ENCODE assay signal across 8 cellular contexts in the genomic region with DNA sequence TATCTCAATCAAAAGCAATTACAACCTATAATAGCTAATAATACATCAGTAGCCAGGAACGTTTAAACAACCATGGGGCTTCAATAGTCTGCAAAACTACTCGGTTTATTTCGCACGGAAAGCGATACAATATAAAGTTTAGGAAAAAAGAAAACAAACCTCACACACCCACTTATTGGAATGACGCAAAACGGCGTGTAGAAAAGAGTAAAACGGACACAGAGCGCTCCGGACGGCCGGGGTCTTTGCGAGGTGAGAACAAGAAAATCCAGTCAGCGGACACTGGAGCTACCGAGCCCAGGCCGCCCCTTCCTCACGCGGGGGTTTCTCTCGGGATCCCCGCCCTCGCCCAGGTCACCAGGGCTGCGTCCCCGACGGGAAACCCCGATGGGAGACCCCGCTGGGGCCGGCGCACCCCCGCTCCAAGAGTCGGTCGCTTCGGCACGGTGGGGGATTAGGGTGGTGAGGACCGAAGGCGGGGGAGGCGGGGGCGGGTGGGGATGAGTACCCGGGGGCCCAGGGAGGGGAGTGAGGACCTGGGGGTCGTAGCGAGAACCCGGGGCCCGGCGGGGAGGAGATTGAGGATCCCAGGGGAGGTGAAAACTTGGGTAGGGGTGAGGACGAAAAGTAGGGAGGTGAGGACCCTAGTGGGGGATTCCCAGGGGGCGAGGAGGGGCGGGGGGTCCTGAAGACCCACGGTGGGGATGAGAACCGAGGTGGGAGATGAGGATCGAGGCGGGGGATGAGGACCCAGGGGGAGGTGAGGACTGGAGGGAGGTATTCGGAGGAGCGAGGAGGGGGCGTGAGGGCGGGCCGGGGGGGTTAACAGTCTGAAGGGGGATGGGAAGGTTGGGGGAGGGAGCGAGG. TPM values are rescaled to one million over a fixed set of nuclear protein-coding genes. Genes with fewer than 3 reads are reported as not detected.
A peak's percentile ranks its signal among the peaks of the same experiment; 100 is the strongest.
DNase-seq lines count a peak whose midpoint lies in the region; ATAC-seq and TF ChIP-seq lines count a peak whose summit lies in the region.

No MANE protein-coding gene starts in this region.

- H3K27ac Mint-ChIP-seq in activated T-cell treated with anti-CD3 and anti-CD28 coated beads, Interleukin-2, amount 50 U/mL, for 24 hours = peak overlapping the region; percentile 94

- peaks cover 40% of the 10 kb centered on the region for H3K4me1 Mint-ChIP-seq in activated T-cell treated with anti-CD3 and anti-CD28 coated beads, Interleukin-2, amount 50 U/mL, for 24 hours (ENCODE audit: low read depth)

- in situ Hi-C loops in astrocyte of the spinal cord (cut with HindIII; ENCODE audit: low sequenced_read_pairs) = no loop called here

- H3K36me3 ChIP-seq in right lobe of liver = peaks cover 0 to 5% (median 0%) of the 10 kb centered on the region in 4 donors
- peaks cover 0 to 18% (median 5%) of the 10 kb centered on the region in 4 donors for H3K36me3 ChIP-seq in upper lobe of left lung

- TF ChIP-seq CTCF in astrocyte of the spinal cord (IDR thresholded peaks at IDR 0.05; ENCODE audit: low read depth, low read length) = no peak
- no peak for TF ChIP-seq CTCF in right lobe of liver (IDR thresholded peaks at IDR 0.05)
- TF ChIP-seq CTCF in upper lobe of left lung (IDR thresholded peaks at IDR 0.05) = no peak

- DNase-seq in activated T-cell treated with anti-CD3 and anti-CD28 coated beads, Interleukin-2, amount 50 U/mL, for 24 hours = peak; percentile 40
- DNase-seq in activated T-cell treated with anti-CD3 and anti-CD28 coated beads for 4 hours (no peak), astrocyte of the spinal cord (ENCODE audit: low read depth, low spot score) (no peak), right lobe of liver (peak in 1 of 3 donors; percentile 59), upper lobe of left lung (peak in 1 of 2 donors; percentile 83), mucosa of gallbladder (ENCODE audit: low spot score) (no peak), cerebellar cortex (ENCODE audit: low spot score) (no peak), GM19240 (ENCODE audit: insufficient read length, low spot score) (no peak)

- H3K27me3 Mint-ChIP-seq in activated T-cell treated with anti-CD3 and anti-CD28 coated beads, Interleukin-2, amount 50 U/mL, for 24 hours = no peaks in the 10 kb centered on the region

- H3K4me1 ChIP-seq in right lobe of liver (peaks cover 0 to 14% (median 2%) of the 10 kb centered on the region in 4 donors), upper lobe of left lung (peaks cover 15 to 32% (median 22%) of the 10 kb centered on the region in 4 donors)

- ATAC-seq in right lobe of liver (no peak), upper lobe of left lung (ENCODE audit: low FRiP score in 2 of 2) (no peak)

- under 1% methylated on average over 55 of the region's 57 CpGs for WGBS in right lobe of liver (ENCODE audit: insufficient coverage, low coverage, low lambda C conversion rate, missing lambda C conversion rate)
- 0 to 1% methylated on average over 35 to 39 of the region's 57 CpGs for WGBS in upper lobe of left lung, 2 donors

- TF ChIP-seq POLR2A in right lobe of liver (IDR thresholded peaks at IDR 0.05) (no peak), upper lobe of left lung (IDR thresholded peaks at IDR 0.05) (no peak)

- intact Hi-C loops in right lobe of liver (cut with DNase I) = no loop called here

- H3K27me3 ChIP-seq in right lobe of liver (no peaks in the 10 kb centered on the region), upper lobe of left lung (no peaks in the 10 kb centered on the region)

- peak overlapping the region; percentile 89 for H3K4me3 Mint-ChIP-seq in activated T-cell treated with anti-CD3 and anti-CD28 coated beads, Interleukin-2, amount 50 U/mL, for 24 hours

- H3K9me3 ChIP-seq in right lobe of liver (no peaks in the 10 kb centered on the region), upper lobe of left lung (no peaks in the 10 kb centered on the region)

- H3K4me3 ChIP-seq in astrocyte of the spinal cord (ENCODE audit: low read depth, low read length) (peak overlapping the region; percentile 97), right lobe of liver (peak overlapping the region; percentile 78 to 92 (median 88)), upper lobe of left lung (peak overlapping the region; percentile 70 to 98 (median 84))

- peak overlapping the region; percentile 37 to 99 (median 91) for H3K27ac ChIP-seq in right lobe of liver
- peak overlapping the region in 3 of 4 donors; percentile 91 to 95 (median 95) for H3K27ac ChIP-seq in upper lobe of left lung

- peaks cover 48% of the 10 kb centered on the region for H3K36me3 Mint-ChIP-seq in activated T-cell treated with anti-CD3 and anti-CD28 coated beads, Interleukin-2, amount 50 U/mL, for 24 hours (ENCODE audit: low read depth)

- no peaks in the 10 kb centered on the region for H3K9me3 Mint-ChIP-seq in activated T-cell treated with anti-CD3 and anti-CD28 coated beads, Interleukin-2, amount 50 U/mL, for 24 hours

- no peak for TF ChIP-seq EP300 in upper lobe of left lung (IDR thresholded peaks at IDR 0.05)

RNA-seq across cellular contexts. Expression of gene NELFA, which starts 0.7 kb away (rescaled TPM):
- total RNA-seq in right lobe of liver = 10 to 100 TPM in 2 of 6 experiments, 1 to 10 TPM in 4; 6.6 to 14.7 (median 8.7) TPM
- 10 to 100 TPM; 16.7 to 43.0 (median 27.3) TPM for total RNA-seq in upper lobe of left lung
- 34.2 TPM for total RNA-seq in mucosa of gallbladder

RNA-seq across cellular contexts. Expression of gene NAT8L, which starts 51.1 kb away (rescaled TPM):
- total RNA-seq in right lobe of liver = under 1 TPM in 2 of 6 experiments, not detected in 4; 0.02 to 0.05 TPM
- under 1 TPM in 4 of 6 donors, not detected in 2; 0.15 to 0.37 (median 0.30) TPM for total RNA-seq in upper lobe of left lung
- 0.40 TPM for total RNA-seq in mucosa of gallbladder
